23 cellular contexts compared by ENCODE assay signal in genomic region chr5:178522361-178522760, GRCh38.
A peak's percentile ranks its signal among the peaks of the same experiment; 100 is the strongest.
DNase-seq lines count a peak whose midpoint lies in the region; ATAC-seq, FAIRE-seq and TF ChIP-seq lines count a peak whose summit lies in the region.
"Had no signal": no experiment of that assay in that cellular context is flagged by ENCODE, and none has a peak within 500 bp of the region (broad histone marks: within the 10 kb centered on the region; RNA-seq: fewer than 3 reads in every experiment).

No MANE protein-coding gene starts in this region.

- H3K27ac ChIP-seq in left ventricle myocardium inferior (replicated peaks) = no peak overlapping the region
- H3K27ac ChIP-seq in effector memory CD4-positive, alpha-beta T cell (ENCODE audit: insufficient read depth, low read length, poor library complexity, severe bottlenecking) = no peak overlapping the region
- H3K27ac ChIP-seq: 22Rv1, A549, BLaER1 had no signal

- TF ChIP-seq CTCF in left ventricle myocardium inferior (IDR thresholded peaks at IDR 0.05; ENCODE audit: borderline replicate concordance) = no peak

- H3K9me3 ChIP-seq in left ventricle myocardium inferior (replicated peaks) = no peaks in the 10 kb centered on the region
- H3K9me3 ChIP-seq in effector memory CD4-positive, alpha-beta T cell (ENCODE audit: control insufficient read depth, low read length) = no peaks in the 10 kb centered on the region
- H3K9me3 ChIP-seq: A549 had no signal

- intact Hi-C loops in cardiac septum (cut with DNase I) = no loop called here
- intact Hi-C loops in left ventricle myocardium inferior (cut with micrococcal nuclease) = no loop called here
- intact Hi-C loops in sciatic nerve (cut with DNase I) = no loop called here

- no peaks in the 10 kb centered on the region for H3K36me3 ChIP-seq in left ventricle myocardium inferior
- H3K36me3 ChIP-seq in effector memory CD4-positive, alpha-beta T cell (ENCODE audit: control insufficient read depth, insufficient read depth, low read length) = no peaks in the 10 kb centered on the region
- H3K36me3 ChIP-seq: BLaER1 had no signal

- no peak overlapping the region for H3K4me3 ChIP-seq in left ventricle myocardium inferior
- H3K4me3 ChIP-seq in effector memory CD4-positive, alpha-beta T cell (ENCODE audit: insufficient read depth, low read depth, low read length, poor library complexity, severe bottlenecking) = no peak overlapping the region
- H3K4me3 ChIP-seq: A549, BLaER1 had no signal

- no peak for ATAC-seq in sciatic nerve
- ATAC-seq in HG02610 (IDR thresholded peaks at IDR 0.05; ENCODE audit: unreplicated experiment) = no peak
- ATAC-seq: A549; CD8-positive, alpha-beta T cell; HCT116 had no signal

- peaks cover 15% of the 10 kb centered on the region for H3K4me1 ChIP-seq in left ventricle myocardium inferior
- no peaks in the 10 kb centered on the region for H3K4me1 ChIP-seq in effector memory CD4-positive, alpha-beta T cell (ENCODE audit: control insufficient read depth, insufficient read depth, low read length, poor library complexity, severe bottlenecking)
- H3K4me1 ChIP-seq: A549 had no signal

- DNase-seq in cardiac septum (ENCODE audit: low spot score) (peak; percentile 38), left ventricle myocardium inferior (no peak), mesenteric fat pad (ENCODE audit: low spot score) (peak; percentile 72), sciatic nerve (ENCODE audit: low spot score) (peak; percentile 32), urothelium cell line (ENCODE audit: low spot score) (no peak)
- no peak for DNase-seq in effector memory CD4-positive, alpha-beta T cell
- DNase-seq: Calu3; CD8-positive, alpha-beta T cell; DMS 273 treated with DMSO at 0.1 percent for 48 hours; DMS53; DND-41; GOT3; H7; HFFc6; KBM-7 had no signal

- H3K27me3 ChIP-seq in left ventricle myocardium inferior (ENCODE audit: low read depth) = no peaks in the 10 kb centered on the region
- no peaks in the 10 kb centered on the region for H3K27me3 ChIP-seq in effector memory CD4-positive, alpha-beta T cell (replicated peaks; ENCODE audit: control insufficient read depth, insufficient read depth, low read length, poor library complexity, severe bottlenecking)
- H3K27me3 ChIP-seq: BLaER1 had no signal

- FAIRE-seq in urothelium cell line (lab: Jason Lieb, UNC) = no peak
- FAIRE-seq: A549, G401.6, GM12892, HTR-8/SVneo had no signal

Comparison
In these comparisons a context has a peak if more than half of its experiments do, and no peak if none do; other contexts are left out.
1. DNase-seq: peak in cardiac septum (single experiment), mesenteric fat pad (single experiment) and sciatic nerve (single experiment); none in left ventricle myocardium inferior (single experiment), urothelium cell line (single experiment) and effector memory CD4-positive, alpha-beta T cell (0 of 3).